In the genomic region with DNA sequence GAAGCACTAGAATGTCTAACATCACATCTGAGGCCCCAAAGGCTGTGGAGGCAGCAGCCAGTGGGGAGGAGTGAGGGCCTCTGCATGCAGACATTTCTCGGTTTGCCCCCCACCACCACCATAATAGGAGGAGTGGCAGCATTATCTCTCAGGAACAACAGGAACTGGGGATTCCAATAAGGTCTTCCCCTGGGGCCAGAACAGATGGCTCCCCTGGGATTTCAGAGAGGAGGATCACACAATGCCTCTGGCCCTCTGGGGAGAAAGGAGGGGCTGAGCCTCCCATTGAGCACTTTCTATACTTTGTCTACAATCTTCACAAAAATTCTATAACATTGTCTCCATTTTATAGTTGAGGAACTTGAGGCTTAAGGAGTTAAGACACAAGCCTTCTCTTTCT, we compare ENCODE assay signal across 19 cellular contexts.
"Had no signal": no experiment of that assay in that cellular context is flagged by ENCODE, and none has a peak within 500 bp of the region (broad histone marks: within the 10 kb centered on the region; RNA-seq: fewer than 3 reads in every experiment).

No MANE protein-coding gene starts in this region.

- H3K36me3 ChIP-seq: breast epithelium, esophagus muscularis mucosa, left lung, lower lobe of right lung, upper lobe of left lung had no signal

- DNase-seq: activated CD4-positive, alpha-beta memory T cell treated with anti-CD3 and anti-CD28 coated beads for 36 hours; activated CD4-positive, alpha-beta T cell treated with anti-CD3 and anti-CD28 coated beads, Interleukin-2, amount 10 ng/mL, durations not matched to agents 24 days and 14 days; activated CD4-positive, CD25-positive, alpha-beta regulatory T cell treated with anti-CD3 and anti-CD28 coated beads, Interleukin-2, amount 50 U/mL, for 72 hours; activated CD8-positive, alpha-beta memory T cell treated with anti-CD3 and anti-CD28 coated beads, Interleukin-2, amount 50 U/mL, for 4 hours; activated T-cell treated with anti-CD3 and anti-CD28 coated beads, Interleukin-2, amount 50 U/mL, for 1 hour; kidney glomerular epithelial cell; lower lobe of right lung; mesenchymal stem cell; natural killer cell; right cardiac atrium; stimulated activated CD4-positive, alpha-beta T cell treated with anti-CD3 and anti-CD28 coated beads, Interleukin-4, amount 100 ng/mL, for 24 hours; stimulated activated naive CD8-positive, alpha-beta T cell treated with anti-CD3 and anti-CD28 coated beads, Interleukin-15, amount 100 ng/mL, for 72 hours; substantia nigra had no signal

- H3K4me1 ChIP-seq: breast epithelium, esophagus muscularis mucosa, left lung, lower lobe of right lung, upper lobe of left lung had no signal

- H3K4me3 ChIP-seq: breast epithelium, esophagus muscularis mucosa, left lung, lower lobe of right lung, upper lobe of left lung had no signal

- H3K27ac ChIP-seq: breast epithelium, esophagus muscularis mucosa, left lung, lower lobe of right lung, upper lobe of left lung, VCaP had no signal

- H3K27me3 ChIP-seq: breast epithelium, left lung, upper lobe of left lung had no signal

- H3K9me3 ChIP-seq: breast epithelium, esophagus muscularis mucosa, left lung, lower lobe of right lung, upper lobe of left lung had no signal

- ATAC-seq: left lung; lower lobe of right lung; natural killer cell; right cardiac atrium; stimulated activated effector memory CD8-positive, alpha-beta T cell treated with anti-CD3 and anti-CD28 coated beads, Interleukin-12 subunit alpha, Interleukin-12 subunit beta, amount 100 ng/mL, for 72 hours; stimulated activated naive CD8-positive, alpha-beta T cell treated with anti-CD3 and anti-CD28 coated beads, Interleukin-15, amount 100 ng/mL, for 72 hours had no signal
